Comparison of ENCODE assay signal across 8 cellular contexts in genomic region chr1:61056674-61057439, GRCh38. TPM values are rescaled to one million over a fixed set of nuclear protein-coding genes. Genes with fewer than 3 reads are reported as not detected.
A peak's percentile ranks its signal among the peaks of the same experiment; 100 is the strongest.
DNase-seq lines count a peak whose midpoint lies in the region; ATAC-seq and TF ChIP-seq lines count a peak whose summit lies in the region.

No MANE protein-coding gene starts in this region.

- peaks cover 72% of the 10 kb centered on the region for H3K27me3 Mint-ChIP-seq in activated T-helper 2 cell treated with anti-CD3 and anti-CD28 coated beads, Interferon-gamma antibody, Interleukin-2, Interleukin-4, amounts not matched to agents 10 μg/mL and 5 μg/mL and 100 μg/mL, durations not matched to agents 14 hours and 24 hours and 36 hours (ENCODE audit: low read depth)
- H3K27me3 Mint-ChIP-seq in nephron (ENCODE audit: low read depth) = peaks cover 48% of the 10 kb centered on the region

- no peak for TF ChIP-seq CTCF in fibroblast of villous mesenchyme (IDR thresholded peaks at IDR 0.05; ENCODE audit: insufficient read depth, low read depth, low read length)
- TF ChIP-seq CTCF in nephron (IDR thresholded peaks at IDR 0.05; ENCODE audit: unreplicated experiment in 3 of 3) = no peak

- intact Hi-C loops in activated T-helper 2 cell treated with anti-CD3 and anti-CD28 coated beads, Interferon-gamma antibody, Interleukin-2, Interleukin-4, amounts not matched to agents 10 μg/mL and 5 μg/mL and 100 μg/mL, durations not matched to agents 14 hours and 24 hours and 36 hours (cut with micrococcal nuclease) = loop anchor here (10.0 kb wide), 2 partner anchors 278 to 528 kb away; no protein-coding TSS in a partner anchor

- H3K27ac Mint-ChIP-seq in activated T-helper 2 cell treated with anti-CD3 and anti-CD28 coated beads, Interferon-gamma antibody, Interleukin-2, Interleukin-4, amounts not matched to agents 10 μg/mL and 5 μg/mL and 100 μg/mL, durations not matched to agents 14 hours and 24 hours and 36 hours = no peak overlapping the region
- H3K27ac Mint-ChIP-seq in nephron = peak overlapping the region; percentile 97 to 100 (median 99)

- H3K4me1 Mint-ChIP-seq in activated T-helper 2 cell treated with anti-CD3 and anti-CD28 coated beads, Interferon-gamma antibody, Interleukin-2, Interleukin-4, amounts not matched to agents 10 μg/mL and 5 μg/mL and 100 μg/mL, durations not matched to agents 14 hours and 24 hours and 36 hours (ENCODE audit: low read depth) = peaks cover 16% of the 10 kb centered on the region
- peaks cover 55% of the 10 kb centered on the region for H3K4me1 Mint-ChIP-seq in nephron

- H3K36me3 Mint-ChIP-seq in activated T-helper 2 cell treated with anti-CD3 and anti-CD28 coated beads, Interferon-gamma antibody, Interleukin-2, Interleukin-4, amounts not matched to agents 10 μg/mL and 5 μg/mL and 100 μg/mL, durations not matched to agents 14 hours and 24 hours and 36 hours (ENCODE audit: low read depth) = no peaks in the 10 kb centered on the region
- no peaks in the 10 kb centered on the region for H3K36me3 Mint-ChIP-seq in nephron (ENCODE audit: low read depth)

- peak overlapping the region; percentile 69 for H3K4me3 ChIP-seq in fibroblast of villous mesenchyme (ENCODE audit: low read depth, low read length)

- no peak for ATAC-seq in HG02642 (IDR thresholded peaks at IDR 0.05; ENCODE audit: poor library complexity, unreplicated experiment)

- peak; percentile 14 for DNase-seq in DMS153 (lab: John Stamatoyannopoulos, UW)
- DNase-seq in DMS153 treated with DMSO at 0.1 percent for 48 hours (lab: John Stamatoyannopoulos, UW; ENCODE audit: unreplicated experiment) = no peak
- DNase-seq in NCI-H524 treated with DMSO at 0.1 percent for 48 hours (lab: John Stamatoyannopoulos, UW) = peak; percentile 21
- DNase-seq in activated T-helper 2 cell treated with anti-CD3 and anti-CD28 coated beads, Interferon-gamma antibody, Interleukin-2, Interleukin-4, amounts not matched to agents 10 μg/mL and 5 μg/mL and 100 μg/mL, durations not matched to agents 14 hours and 24 hours and 36 hours (ENCODE audit: low spot score) = no peak
- peak; percentile 47 for DNase-seq in fibroblast of villous mesenchyme (ENCODE audit: low read depth)
- DNase-seq in cerebellar nuclear complex (lab: John Stamatoyannopoulos, UW) = no peak

- H3K9me3 Mint-ChIP-seq in activated T-helper 2 cell treated with anti-CD3 and anti-CD28 coated beads, Interferon-gamma antibody, Interleukin-2, Interleukin-4, amounts not matched to agents 10 μg/mL and 5 μg/mL and 100 μg/mL, durations not matched to agents 14 hours and 24 hours and 36 hours = no peaks in the 10 kb centered on the region
- H3K9me3 Mint-ChIP-seq in nephron = no peaks in the 10 kb centered on the region

- H3K4me3 Mint-ChIP-seq in activated T-helper 2 cell treated with anti-CD3 and anti-CD28 coated beads, Interferon-gamma antibody, Interleukin-2, Interleukin-4, amounts not matched to agents 10 μg/mL and 5 μg/mL and 100 μg/mL, durations not matched to agents 14 hours and 24 hours and 36 hours (ENCODE audit: low read depth) = peak overlapping the region; percentile 75
- peak overlapping the region; percentile 89 to 98 (median 92) for H3K4me3 Mint-ChIP-seq in nephron

RNA-seq across cellular contexts. Expression of gene NFIA, which starts 25.5 kb away (rescaled TPM):
- 1.4 and 1.5 TPM in 2 replicates for total RNA-seq in activated T-helper 2 cell treated with anti-CD3 and anti-CD28 coated beads, Interferon-gamma antibody, Interleukin-2, Interleukin-4, amounts not matched to agents 10 μg/mL and 5 μg/mL and 100 μg/mL, durations not matched to agents 14 hours and 24 hours and 36 hours
- total RNA-seq in fibroblast of villous mesenchyme = 4.8 and 10.4 TPM in 2 replicates

Comparison
In these comparisons a context has a peak if more than half of its experiments do, and no peak if none do; other contexts are left out.
1. DNase-seq: peak in DMS153 (single experiment), NCI-H524 treated with DMSO at 0.1 percent for 48 hours (single experiment) and fibroblast of villous mesenchyme (single experiment); none in DMS153 treated with DMSO at 0.1 percent for 48 hours (single experiment), activated T-helper 2 cell treated with anti-CD3 and anti-CD28 coated beads, Interferon-gamma antibody, Interleukin-2, Interleukin-4, amounts not matched to agents 10 μg/mL and 5 μg/mL and 100 μg/mL, durations not matched to agents 14 hours and 24 hours and 36 hours (single experiment) and cerebellar nuclear complex (0 of 2).